27 cellular contexts compared by ENCODE assay signal in genomic region chr11:18743365-18743764, GRCh38.
DNase-seq lines count a peak whose midpoint lies in the region.
"Had no signal": no experiment of that assay in that cellular context is flagged by ENCODE, and none has a peak within 500 bp of the region (broad histone marks: within the 10 kb centered on the region; RNA-seq: fewer than 3 reads in every experiment).

No MANE protein-coding gene starts in this region.

- DNase-seq in caudate nucleus (lab: John Stamatoyannopoulos, UW): no peak
- DNase-seq in activated naive CD4-positive, alpha-beta T cell treated with Interleukin-2 at 50 U/mL for 16 hours: no peak
- DNase-seq: 8988T; ACHN; AML-193; BE2C; C1 segment of cervical spinal cord; Caco-2; Calu3; CD4-positive, alpha-beta memory T cell; CD4-positive, alpha-beta T cell; CD4-positive, CD25-positive, alpha-beta regulatory T cell; CD8-positive, alpha-beta memory T cell; CD8-positive, alpha-beta T cell; COR-L47; DMS 273 treated with DMSO at 0.1 percent for 48 hours; DMS153; DMS53; DMS79; DMS79 treated with DMSO at 0.1 percent for 48 hours; DND-41; EL had no signal

- H3K27ac ChIP-seq in caudate nucleus (ENCODE audit: low read depth, low read length): peak overlapping the region; percentile 91
- H3K27ac ChIP-seq: 22Rv1; A549; BLaER1; BLaER1 treated with 17β-estradiol and CSF1 and Interleukin-3, amounts not matched to agents 10 nM and 100 nM; C4-2B had no signal
